2 cellular contexts compared by ENCODE assay signal in genomic region chr9:122213589-122214413, GRCh38.
TF ChIP-seq lines count a peak whose summit lies in the region.

No MANE protein-coding gene starts in this region.

TF ChIP-seq in HCT116, 20 proteins besides CTCF, POLR2A, EP300 and RAD21:
- peak; percentile 87 for TF ChIP-seq EGR1 (IDR thresholded peaks at IDR 0.05; ENCODE audit: low read depth)
- TF ChIP-seq MAX (IDR thresholded peaks at IDR 0.05), result peak; percentile 90
- no peak for TF ChIP-seq REST (IDR thresholded peaks at IDR 0.05; ENCODE audit: low read depth)
- 0 out of 2 replicates have a peak, but pooled peaks have one; percentile 33 for TF ChIP-seq POLR2AphosphoS5 (IDR thresholded peaks at IDR 0.05; ENCODE audit: low read depth, low read length)

TF ChIP-seq in neural cell, 6 proteins besides CTCF, POLR2A, EP300 and RAD21:
- TF ChIP-seq TAF1 (IDR thresholded peaks at IDR 0.05; ENCODE audit: low read depth), result no peak
- no peak for TF ChIP-seq REST (IDR thresholded peaks at IDR 0.05; ENCODE audit: borderline replicate concordance)
- peak; percentile 21 for TF ChIP-seq EZH2 (IDR thresholded peaks at IDR 0.05; ENCODE audit: borderline replicate concordance, insufficient read depth, low read length, poor library complexity, severe bottlenecking)
- peak; percentile 53 for TF ChIP-seq MXI1 (conservative IDR thresholded peaks at IDR 0.05; ENCODE audit: poor library complexity, severe bottlenecking)
- no peak for TF ChIP-seq SMC3 (conservative IDR thresholded peaks at IDR 0.05; ENCODE audit: poor library complexity)
- no peak for TF ChIP-seq POLR2AphosphoS5 (IDR thresholded peaks at IDR 0.05)
